In the genomic region with DNA sequence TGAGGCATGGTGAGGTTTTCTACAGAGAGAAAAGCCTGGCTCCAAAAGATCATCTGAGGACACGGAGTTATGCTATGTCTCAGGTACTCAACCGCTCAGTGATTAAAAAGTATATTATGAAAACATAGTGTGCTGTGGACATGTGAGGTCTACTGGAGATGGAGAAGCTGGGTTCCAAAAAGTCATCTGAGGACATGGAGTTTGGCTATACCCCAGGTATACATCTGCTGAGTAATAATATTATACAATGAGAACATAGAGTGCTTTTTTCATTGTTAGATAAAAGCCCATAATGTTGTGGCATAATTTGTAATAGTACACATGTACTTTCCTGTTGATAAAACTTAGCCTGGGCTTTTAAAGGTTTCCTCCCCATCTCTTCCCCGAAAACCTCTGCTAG, we compare ENCODE assay signal across 20 cellular contexts.
DNase-seq lines count a peak whose midpoint lies in the region; ATAC-seq and TF ChIP-seq lines count a peak whose summit lies in the region.
"Had no signal": no experiment of that assay in that cellular context is flagged by ENCODE, and none has a peak within 500 bp of the region (broad histone marks: within the 10 kb centered on the region; RNA-seq: fewer than 3 reads in every experiment).

No MANE protein-coding gene starts in this region.

- H3K9me3 ChIP-seq in left ventricle myocardium inferior (replicated peaks), result no peaks in the 10 kb centered on the region
- H3K9me3 ChIP-seq: A549; BE2C; BLaER1 treated with 17β-estradiol and CSF1 and Interleukin-3, amounts not matched to agents 10 nM and 100 nM; HAP-1 had no signal

- peaks cover 12% of the 10 kb centered on the region for H3K4me1 ChIP-seq in left ventricle myocardium inferior
- H3K4me1 ChIP-seq: A549; BE2C; BLaER1 treated with 17β-estradiol and CSF1 and Interleukin-3, amounts not matched to agents 10 nM and 100 nM had no signal

- no peak overlapping the region for H3K27ac ChIP-seq in left ventricle myocardium inferior (replicated peaks)
- H3K27ac ChIP-seq: A549; BLaER1 treated with 17β-estradiol and CSF1 and Interleukin-3, amounts not matched to agents 10 nM and 100 nM had no signal

- DNase-seq in Right ventricle myocardium superior, result no peak
- no peak for DNase-seq in left ventricle myocardium inferior
- DNase-seq in DMS 273 treated with DMSO at 0.1 percent for 48 hours (lab: John Stamatoyannopoulos, UW), result peak; percentile 19
- peak; percentile 11 to 78 for DNase-seq in cardiac fibroblast (ENCODE audit: low read depth in 2 of 2)
- no peak for DNase-seq in effector CD4-positive, alpha-beta T cell
- DNase-seq: 8988T; ACHN; AML-193; BE2C; CD4-positive, alpha-beta T cell; CD8-positive, alpha-beta memory T cell; DMS153; DND-41; GOT3; HFFc6 had no signal

- no peaks in the 10 kb centered on the region for H3K36me3 ChIP-seq in left ventricle myocardium inferior
- H3K36me3 ChIP-seq: BE2C; BLaER1 treated with 17β-estradiol and CSF1 and Interleukin-3, amounts not matched to agents 10 nM and 100 nM; HAP-1 had no signal

- intact Hi-C loops in Right ventricle myocardium superior (cut with DNase I) (no loop called here), left ventricle myocardium inferior (cut with micrococcal nuclease) (loop anchor here (10.0 kb wide), 1 partner anchor 115 kb away; a partner anchor contains a TSS)

- peaks cover 4% of the 10 kb centered on the region for H3K27me3 ChIP-seq in left ventricle myocardium inferior (ENCODE audit: low read depth)
- H3K27me3 ChIP-seq: BLaER1 treated with 17β-estradiol and CSF1 and Interleukin-3, amounts not matched to agents 10 nM and 100 nM had no signal

- H3K4me3 ChIP-seq in left ventricle myocardium inferior (no peak overlapping the region), cardiac fibroblast (replicated peaks in 1 of 2; ENCODE audit: low read depth in 2 of 2, low read length in 2 of 2) (no peak overlapping the region)
- H3K4me3 ChIP-seq: A549; BLaER1 treated with 17β-estradiol and CSF1 and Interleukin-3, amounts not matched to agents 10 nM and 100 nM; HAP-1 had no signal

- no peak for TF ChIP-seq CTCF in left ventricle myocardium inferior (IDR thresholded peaks at IDR 0.05; ENCODE audit: borderline replicate concordance)
- TF ChIP-seq CTCF in cardiac fibroblast (IDR thresholded peaks at IDR 0.05; ENCODE audit: low read depth, low read length), result no peak

- peak; percentile 74 for ATAC-seq in Right ventricle myocardium superior (ENCODE audit: poor library complexity)
- no peak for ATAC-seq in HG02870 (IDR thresholded peaks at IDR 0.05; ENCODE audit: unreplicated experiment)
- no peak for ATAC-seq in HG03039 (IDR thresholded peaks at IDR 0.05; ENCODE audit: unreplicated experiment)
- ATAC-seq: A549 had no signal

Comparison
In these comparisons a context has a peak if more than half of its experiments do, and no peak if none do; other contexts are left out.
1. DNase-seq: peak in DMS 273 treated with DMSO at 0.1 percent for 48 hours (single experiment) and cardiac fibroblast (2 of 2); none in Right ventricle myocardium superior (single experiment), left ventricle myocardium inferior (single experiment) and effector CD4-positive, alpha-beta T cell (single experiment).